In genomic region chr6:87074051-87074711, GRCh38 we compare ENCODE assay signal across 17 cellular contexts. TPM values are rescaled to one million over a fixed set of nuclear protein-coding genes. Genes with fewer than 3 reads are reported as not detected.
DNase-seq lines count a peak whose midpoint lies in the region; ATAC-seq and TF ChIP-seq lines count a peak whose summit lies in the region.
"Had no signal": no experiment of that assay in that cellular context is flagged by ENCODE, and none has a peak within 500 bp of the region (broad histone marks: within the 10 kb centered on the region; RNA-seq: fewer than 3 reads in every experiment).

No MANE protein-coding gene starts in this region.

- TF ChIP-seq POLR2A in sigmoid colon (IDR thresholded peaks at IDR 0.05), result no peak

- intact Hi-C loops in sigmoid colon (cut with DNase I), result no loop called here

- H3K36me3 ChIP-seq in DND-41 (ENCODE audit: insufficient read depth, low read length) (no peaks in the 10 kb centered on the region), endodermal cell (ENCODE audit: control insufficient read depth, insufficient read depth, low read length) (no peaks in the 10 kb centered on the region), sigmoid colon (no peaks in the 10 kb centered on the region), brain microvascular endothelial cell (replicated peaks) (no peaks in the 10 kb centered on the region)
- H3K36me3 ChIP-seq: lower lobe of right lung, WERI-Rb-1 had no signal

- H3K27me3 Mint-ChIP-seq in endodermal cell (ENCODE audit: insufficient read depth), result peaks cover under 1% of the 10 kb centered on the region
- H3K27me3 Mint-ChIP-seq in nephron (ENCODE audit: low read depth), result no peaks in the 10 kb centered on the region
- peaks cover 33% of the 10 kb centered on the region for H3K27me3 Mint-ChIP-seq in osteocyte (ENCODE audit: unreplicated experiment)

- H3K4me2 ChIP-seq in DND-41 (ENCODE audit: insufficient read depth, low read length), result no peak overlapping the region
- H3K4me2 ChIP-seq: smooth muscle cell had no signal

- no peak for TF ChIP-seq CTCF in DND-41 (IDR thresholded peaks at IDR 0.05; ENCODE audit: borderline replicate concordance, extremely low read depth, low read length, poor library complexity, severe bottlenecking)
- no peak for TF ChIP-seq CTCF in endodermal cell (conservative IDR thresholded peaks at IDR 0.05)
- no peak for TF ChIP-seq CTCF in nephron (IDR thresholded peaks at IDR 0.05; ENCODE audit: unreplicated experiment in 3 of 3)
- no peak for TF ChIP-seq CTCF in sigmoid colon (IDR thresholded peaks at IDR 0.05)
- no peak for TF ChIP-seq CTCF in osteocyte (IDR thresholded peaks at IDR 0.05)
- no peak for TF ChIP-seq CTCF in brain microvascular endothelial cell (IDR thresholded peaks at IDR 0.05; ENCODE audit: low read depth, low read length, missing control alignments)

- H3K36me3 Mint-ChIP-seq in endodermal cell (ENCODE audit: low read depth), result no peaks in the 10 kb centered on the region
- no peaks in the 10 kb centered on the region for H3K36me3 Mint-ChIP-seq in nephron (ENCODE audit: low read depth)
- no peaks in the 10 kb centered on the region for H3K36me3 Mint-ChIP-seq in osteocyte (ENCODE audit: unreplicated experiment)

- no peaks in the 10 kb centered on the region for H3K27me3 ChIP-seq in DND-41 (ENCODE audit: insufficient read depth, low read length, poor library complexity)
- no peaks in the 10 kb centered on the region for H3K27me3 ChIP-seq in endodermal cell (ENCODE audit: control insufficient read depth, insufficient read depth, low read length, poor library complexity, severe bottlenecking)
- no peaks in the 10 kb centered on the region for H3K27me3 ChIP-seq in sigmoid colon
- peaks cover 2% of the 10 kb centered on the region for H3K27me3 ChIP-seq in brain microvascular endothelial cell (replicated peaks)

- no peaks in the 10 kb centered on the region for H3K9me3 ChIP-seq in DND-41 (ENCODE audit: insufficient read depth, low read length, severe bottlenecking)
- no peaks in the 10 kb centered on the region for H3K9me3 ChIP-seq in endodermal cell (ENCODE audit: control insufficient read depth, low read length)
- H3K9me3 ChIP-seq in sigmoid colon, result no peaks in the 10 kb centered on the region
- H3K9me3 ChIP-seq: lower lobe of right lung had no signal

- H3K9ac ChIP-seq in DND-41 (ENCODE audit: low read depth, low read length), result no peak overlapping the region
- no peak overlapping the region for H3K9ac ChIP-seq in endodermal cell (ENCODE audit: extremely low read depth, low read length, poor library complexity, severe bottlenecking)

- H3K4me3 ChIP-seq in DND-41 (ENCODE audit: low read depth in 1 of 2, low read length in 2 of 2), result no peak overlapping the region
- H3K4me3 ChIP-seq in endodermal cell (ENCODE audit: low read length), result no peak overlapping the region
- H3K4me3 ChIP-seq in sigmoid colon, result no peak overlapping the region
- no peak overlapping the region for H3K4me3 ChIP-seq in brain microvascular endothelial cell (ENCODE audit: low read depth, low read length)
- H3K4me3 ChIP-seq: lower lobe of right lung, smooth muscle cell had no signal

- no peaks in the 10 kb centered on the region for H3K79me2 ChIP-seq in DND-41 (ENCODE audit: insufficient read depth, low read length)

- H3K4me3 Mint-ChIP-seq in endodermal cell, result no peak overlapping the region
- no peak overlapping the region for H3K4me3 Mint-ChIP-seq in nephron
- H3K4me3 Mint-ChIP-seq in osteocyte (ENCODE audit: unreplicated experiment), result no peak overlapping the region

- H2AFZ ChIP-seq in DND-41 (ENCODE audit: low read depth, low read length), result no peak overlapping the region

- H3K27ac Mint-ChIP-seq in endodermal cell, result peak overlapping the region; percentile 67
- H3K27ac Mint-ChIP-seq in nephron, result peak overlapping the region; percentile 84 to 96 (median 92)
- H3K27ac Mint-ChIP-seq in osteocyte (ENCODE audit: unreplicated experiment), result no peak overlapping the region

- no peaks in the 10 kb centered on the region for H3K9me3 Mint-ChIP-seq in endodermal cell
- H3K9me3 Mint-ChIP-seq in nephron, result no peaks in the 10 kb centered on the region
- H3K9me3 Mint-ChIP-seq in osteocyte (ENCODE audit: unreplicated experiment), result no peaks in the 10 kb centered on the region

- ATAC-seq in DND-41 (ENCODE audit: insufficient read depth, low read depth), result peak; percentile 24; the same call in 1 of the 3 replicates
- peak; percentile 48 for ATAC-seq in GM21786 (IDR thresholded peaks at IDR 0.05; ENCODE audit: unreplicated experiment)
- ATAC-seq: lower lobe of right lung had no signal

- H3K27ac ChIP-seq in DND-41 (ENCODE audit: low read length) (no peak overlapping the region), endodermal cell (ENCODE audit: low read depth, low read length) (no peak overlapping the region), sigmoid colon (no peak overlapping the region), brain microvascular endothelial cell (no peak overlapping the region)
- H3K27ac ChIP-seq: lower lobe of right lung, WERI-Rb-1 had no signal

- no peaks in the 10 kb centered on the region for H4K20me1 ChIP-seq in DND-41 (ENCODE audit: insufficient read depth, low read length)

- 89 to 93% methylated on average over 4 of the region's 4 CpGs for WGBS in endodermal cell (ENCODE audit: insufficient coverage in 1 of 2, insufficient read length in 1 of 2), 2 experiments
- whole genome bisulfite sequencing in sigmoid colon, 2 donors, result 30 to 73% methylated on average over 4 of the region's 4 CpGs

- TF ChIP-seq EP300 in sigmoid colon (IDR thresholded peaks at IDR 0.05), result no peak

- DNase-seq in DND-41 (no peak), endodermal cell (no peak), NCI-H1092 (lab: John Stamatoyannopoulos, UW) (no peak), sigmoid colon (no peak), osteocyte (ENCODE audit: extremely low spot score, unreplicated experiment) (no peak), brain microvascular endothelial cell (no peak)
- DNase-seq: aorta, erythroblast, KG1, lower lobe of right lung, NCI-H1417, WERI-Rb-1 had no signal

- no peaks in the 10 kb centered on the region for H3K4me1 ChIP-seq in DND-41 (ENCODE audit: insufficient read depth, low read length)
- peaks cover 12% of the 10 kb centered on the region for H3K4me1 ChIP-seq in endodermal cell (ENCODE audit: control insufficient read depth, insufficient read depth, low read length)
- no peaks in the 10 kb centered on the region for H3K4me1 ChIP-seq in sigmoid colon
- H3K4me1 ChIP-seq: lower lobe of right lung had no signal

- H3K4me1 Mint-ChIP-seq in endodermal cell, result peaks cover 17% of the 10 kb centered on the region
- peaks cover 5% of the 10 kb centered on the region for H3K4me1 Mint-ChIP-seq in nephron
- H3K4me1 Mint-ChIP-seq in osteocyte (ENCODE audit: unreplicated experiment), result no peaks in the 10 kb centered on the region

- in situ Hi-C loops in brain microvascular endothelial cell (cut with HindIII; ENCODE audit: low pct_ligation_motif_present, low sequenced_read_pairs), result no loop called here

RNA-seq across cellular contexts. Expression of gene CGA, which starts 20.7 kb away (rescaled TPM):
- total RNA-seq in endodermal cell (not detected), sigmoid colon (not detected), osteocyte (not detected in 2 replicates)
- polyA plus RNA-seq in endodermal cell (2013, experiment 1 of 2), result not detected
- polyA plus RNA-seq in endodermal cell (2013, experiment 2 of 2), result not detected
- polyA plus RNA-seq in sigmoid colon, result not detected
- total RNA-seq: activated CD8-positive, alpha-beta memory T cell treated with anti-CD3 and anti-CD28 coated beads for 36 hours; aorta; lower lobe of right lung; OCI-LY7 had no signal
- polyA plus RNA-seq: aorta had no signal
